In the genomic region with DNA sequence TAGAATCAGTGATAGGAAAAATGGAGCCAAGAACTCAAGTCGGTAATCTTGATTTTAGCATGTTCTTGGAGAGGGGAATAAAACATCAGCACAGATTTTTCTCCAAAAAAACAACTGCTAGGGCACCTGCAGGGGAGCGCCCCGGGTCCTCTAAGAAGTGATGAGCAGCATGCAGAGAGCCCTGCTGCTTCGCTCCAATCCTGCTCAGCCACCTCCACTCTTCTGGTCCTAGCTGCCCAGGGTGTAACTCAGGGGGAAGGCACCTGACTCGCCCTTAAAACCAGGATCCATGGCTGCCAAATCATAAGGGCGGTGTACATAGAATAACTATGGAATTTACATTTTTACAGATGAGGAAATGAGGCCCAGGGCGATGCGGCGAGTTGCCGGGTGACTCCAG, we compare ENCODE assay signal across 17 cellular contexts.
DNase-seq lines count a peak whose midpoint lies in the region; ATAC-seq and TF ChIP-seq lines count a peak whose summit lies in the region.
"Had no signal": no experiment of that assay in that cellular context is flagged by ENCODE, and none has a peak within 500 bp of the region (broad histone marks: within the 10 kb centered on the region; RNA-seq: fewer than 3 reads in every experiment).

No MANE protein-coding gene starts in this region.

- WGBS in esophagus squamous epithelium, 2 donors = 72 to 89% methylated on average over 9 to 10 of the region's 10 CpGs
- WGBS in sigmoid colon, 2 donors = 78 to 87% methylated on average over 10 of the region's 10 CpGs

- no peak for TF ChIP-seq EP300 in sigmoid colon (IDR thresholded peaks at IDR 0.05)

- no peak for TF ChIP-seq POLR2A in esophagus squamous epithelium (IDR thresholded peaks at IDR 0.05)
- TF ChIP-seq POLR2A in sigmoid colon (IDR thresholded peaks at IDR 0.05) = no peak

- H3K9me3 Mint-ChIP-seq in brain (no peaks in the 10 kb centered on the region), osteocyte (ENCODE audit: unreplicated experiment) (no peaks in the 10 kb centered on the region)
- H3K9me3 Mint-ChIP-seq: CD4-positive, CD25-positive, alpha-beta regulatory T cell; CD8-positive, alpha-beta T cell; HFFc6 had no signal

- H3K27me3 Mint-ChIP-seq in brain (no peaks in the 10 kb centered on the region), osteocyte (ENCODE audit: unreplicated experiment) (no peaks in the 10 kb centered on the region)

- H3K4me1 Mint-ChIP-seq in brain (peaks cover 71% of the 10 kb centered on the region), osteocyte (ENCODE audit: unreplicated experiment) (peaks cover 32% of the 10 kb centered on the region)
- H3K4me1 Mint-ChIP-seq: CD4-positive, CD25-positive, alpha-beta regulatory T cell had no signal

- no peak overlapping the region for H3K4me3 ChIP-seq in esophagus squamous epithelium
- H3K4me3 ChIP-seq in sigmoid colon = no peak overlapping the region
- H3K4me3 ChIP-seq: BLaER1, GM23248, HAP-1 had no signal

- H3K9me3 ChIP-seq in esophagus squamous epithelium (no peaks in the 10 kb centered on the region), sigmoid colon (no peaks in the 10 kb centered on the region)
- H3K9me3 ChIP-seq: BLaER1, Caco-2, HAP-1 had no signal

- no peak overlapping the region for H3K4me3 Mint-ChIP-seq in brain
- H3K4me3 Mint-ChIP-seq in osteocyte (ENCODE audit: unreplicated experiment) = no peak overlapping the region
- H3K4me3 Mint-ChIP-seq: B cell; CD4-positive, CD25-positive, alpha-beta regulatory T cell; CD8-positive, alpha-beta T cell; HFFc6 had no signal

- H3K27me3 ChIP-seq in esophagus squamous epithelium (no peaks in the 10 kb centered on the region), sigmoid colon (no peaks in the 10 kb centered on the region)
- H3K27me3 ChIP-seq: BLaER1 had no signal

- peak overlapping the region in 3 of 4 donors; percentile 35 to 52 (median 39) for H3K27ac ChIP-seq in esophagus squamous epithelium
- H3K27ac ChIP-seq in sigmoid colon = no peak overlapping the region
- H3K27ac ChIP-seq: BLaER1, C4-2B, GM23248 had no signal

- DNase-seq in esophagus squamous epithelium (lab: John Stamatoyannopoulos, UW) (no peak), sigmoid colon (peak; percentile 53), left ventricle myocardium superior (no peak), NCI-H510A (lab: John Stamatoyannopoulos, UW) (no peak), osteocyte (ENCODE audit: extremely low spot score, unreplicated experiment) (no peak)
- DNase-seq: Caco-2; CD4-positive, CD25-positive, alpha-beta regulatory T cell; CD8-positive, alpha-beta T cell; DMS153; DND-41; GM23248; HFFc6 had no signal

- TF ChIP-seq CTCF in brain (conservative IDR thresholded peaks at IDR 0.05) (no peak), esophagus squamous epithelium (IDR thresholded peaks at IDR 0.05) (no peak), sigmoid colon (IDR thresholded peaks at IDR 0.05) (no peak), osteocyte (IDR thresholded peaks at IDR 0.05) (no peak)

- intact Hi-C loops in esophagus squamous epithelium (cut with DNase I) (no loop called here), sigmoid colon (cut with DNase I) (no loop called here), left ventricle myocardium superior (cut with micrococcal nuclease) (no loop called here)

- no peak for ATAC-seq in left ventricle myocardium superior
- ATAC-seq: CD8-positive, alpha-beta T cell had no signal

- peaks cover 9 to 35% (median 18%) of the 10 kb centered on the region in 3 donors for H3K4me1 ChIP-seq in esophagus squamous epithelium
- peaks cover 0 to 15% (median 12%) of the 10 kb centered on the region in 4 donors for H3K4me1 ChIP-seq in sigmoid colon
- H3K4me1 ChIP-seq: Caco-2 had no signal

- H3K27ac Mint-ChIP-seq in brain (peak overlapping the region in 4 of 5 experiments; percentile 39 to 80 (median 60)), osteocyte (ENCODE audit: unreplicated experiment) (no peak overlapping the region)
- H3K27ac Mint-ChIP-seq: B cell; CD4-positive, CD25-positive, alpha-beta regulatory T cell; CD8-positive, alpha-beta T cell; HFFc6 had no signal

- peaks cover 4% of the 10 kb centered on the region for H3K36me3 Mint-ChIP-seq in brain
- peaks cover 2% of the 10 kb centered on the region for H3K36me3 Mint-ChIP-seq in osteocyte (ENCODE audit: unreplicated experiment)
- H3K36me3 Mint-ChIP-seq: CD4-positive, CD25-positive, alpha-beta regulatory T cell; CD8-positive, alpha-beta T cell had no signal

- H3K36me3 ChIP-seq in esophagus squamous epithelium = no peaks in the 10 kb centered on the region
- no peaks in the 10 kb centered on the region for H3K36me3 ChIP-seq in sigmoid colon
- H3K36me3 ChIP-seq: BLaER1, HAP-1 had no signal

Comparison
In these comparisons a context has a peak if more than half of its experiments do, and no peak if none do; other contexts are left out.
1. H3K27ac ChIP-seq: peak in esophagus squamous epithelium (3 of 4); none in sigmoid colon (0 of 4).